15 cellular contexts compared by ENCODE assay signal in the genomic region with DNA sequence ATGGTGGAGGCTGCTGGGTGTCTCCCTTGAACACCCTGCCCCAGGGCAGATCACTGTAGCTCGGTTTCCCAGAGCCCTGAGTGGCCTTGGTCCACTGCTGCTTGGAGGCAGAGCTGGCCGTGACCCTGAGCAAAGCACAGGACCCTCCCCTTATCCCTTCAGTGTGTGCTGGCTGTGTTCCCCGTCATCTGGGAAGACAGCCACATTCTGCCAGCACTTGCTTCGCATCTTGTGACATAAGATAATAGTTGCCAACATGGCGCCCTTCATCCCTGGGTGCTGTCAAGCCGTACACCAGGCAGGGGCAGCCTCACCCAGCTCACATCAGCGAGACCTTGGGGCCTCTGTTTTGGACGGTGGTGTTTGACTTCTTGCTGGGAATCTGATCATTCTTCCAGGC.
"Had no signal": no experiment of that assay in that cellular context is flagged by ENCODE, and none has a peak within 500 bp of the region (broad histone marks: within the 10 kb centered on the region; RNA-seq: fewer than 3 reads in every experiment).

No MANE protein-coding gene starts in this region.

- H3K9me3 Mint-ChIP-seq: activated naive CD8-positive, alpha-beta T cell treated with anti-CD3 and anti-CD28 coated beads, Interleukin-2, amount 10 ng/mL, durations not matched to agents 7 days and 5 days; mesothelial cell of epicardium; nephron progenitor cell had no signal

- H3K27ac Mint-ChIP-seq: activated CD8-positive, alpha-beta T cell treated with anti-CD3 and anti-CD28 coated beads, Interleukin-2, amount 10 ng/mL, durations not matched to agents 7 days and 5 days; activated naive CD8-positive, alpha-beta T cell treated with anti-CD3 and anti-CD28 coated beads, Interleukin-2, amount 10 ng/mL, durations not matched to agents 7 days and 5 days; mesothelial cell of epicardium; T-helper 17 cell had no signal

- H3K27ac ChIP-seq: ascending aorta, lower lobe of right lung, spleen, stomach, thyroid gland had no signal

- H3K9me3 ChIP-seq: ascending aorta, lower lobe of right lung, sigmoid colon, spleen, stomach, thyroid gland had no signal

- ATAC-seq: activated CD8-positive, alpha-beta T cell treated with anti-CD3 and anti-CD28 coated beads, Interleukin-2, amount 10 ng/mL, durations not matched to agents 7 days and 5 days; lower lobe of right lung; T-helper 17 cell had no signal

- H3K27me3 ChIP-seq: ascending aorta, sigmoid colon, spleen, stomach, thyroid gland had no signal

- H3K4me3 Mint-ChIP-seq: activated CD8-positive, alpha-beta T cell treated with anti-CD3 and anti-CD28 coated beads, Interleukin-2, amount 10 ng/mL, durations not matched to agents 7 days and 5 days; activated naive CD8-positive, alpha-beta T cell treated with anti-CD3 and anti-CD28 coated beads, Interleukin-2, amount 10 ng/mL, durations not matched to agents 7 days and 5 days; mesothelial cell of epicardium; nephron progenitor cell; T-helper 17 cell had no signal

- H3K36me3 ChIP-seq: thyroid gland had no signal

- H3K27me3 Mint-ChIP-seq: activated naive CD8-positive, alpha-beta T cell treated with anti-CD3 and anti-CD28 coated beads, Interleukin-2, amount 10 ng/mL, durations not matched to agents 7 days and 5 days; T-helper 17 cell had no signal

- DNase-seq: activated CD4-positive, alpha-beta T cell treated with anti-CD3 and anti-CD28 coated beads for 4 hours; activated CD8-positive, alpha-beta memory T cell treated with anti-CD3 and anti-CD28 coated beads, Interleukin-2, amount 50 U/mL, for 48 hours; activated CD8-positive, alpha-beta T cell treated with anti-CD3 and anti-CD28 coated beads, Interleukin-2, amount 10 ng/mL, durations not matched to agents 7 days and 5 days; activated gamma-delta T cell treated with Interleukin-2 at 50 U/mL for 16 hours; activated naive CD8-positive, alpha-beta T cell treated with anti-CD3 and anti-CD28 coated beads, Interleukin-2, amount 10 ng/mL, durations not matched to agents 7 days and 5 days; kidney glomerular epithelial cell; lower lobe of right lung; nephron progenitor cell; sigmoid colon; spleen; stomach; T-helper 17 cell; thyroid gland had no signal

- H3K4me3 ChIP-seq: ascending aorta, lower lobe of right lung, sigmoid colon, spleen, stomach, thyroid gland had no signal
